26 cellular contexts compared by ENCODE assay signal in genomic region chr17:1496814-1497325, GRCh38.
"Had no signal": no experiment of that assay in that cellular context is flagged by ENCODE, and none has a peak within 500 bp of the region (broad histone marks: within the 10 kb centered on the region; RNA-seq: fewer than 3 reads in every experiment).

No MANE protein-coding gene starts in this region.

- ATAC-seq: activated T-cell treated with anti-CD3 and anti-CD28 coated beads, Interleukin-2, amount 50 U/mL, for 4 hours; effector memory CD8-positive, alpha-beta T cell; esophagus mucosa; left lobe of liver; natural killer cell treated with Interleukin-12 subunit alpha and Interleukin-12 subunit beta and Interleukin-15 and Interleukin-18, amount 100 ng/mL, for 72 hours; stimulated activated effector memory CD8-positive, alpha-beta T cell treated with anti-CD3 and anti-CD28 coated beads, Interleukin-12 subunit alpha, Interleukin-12 subunit beta, amount 100 ng/mL, for 72 hours; stimulated activated naive CD8-positive, alpha-beta T cell treated with anti-CD3 and anti-CD28 coated beads, Interleukin-15, amount 100 ng/mL, for 72 hours had no signal

- FAIRE-seq: astrocyte, colon, endothelial cell of umbilical vein, frontal cortex, keratinocyte, small intestine had no signal

- DNase-seq: activated B cell treated with CpG ODN at 0.5 μM for 24 hours; activated CD4-positive, alpha-beta T cell treated with anti-CD3 and anti-CD28 coated beads for 4 hours; activated CD4-positive, alpha-beta T cell treated with anti-CD3 and anti-CD28 coated beads, Interleukin-2, amount 50 U/mL, for 48 hours; activated CD8-positive, alpha-beta memory T cell treated with anti-CD3 and anti-CD28 coated beads, Interleukin-2, amount 50 U/mL, for 48 hours; activated naive CD4-positive, alpha-beta T cell treated with Interleukin-2 at 50 U/mL for 16 hours; activated naive CD8-positive, alpha-beta T cell treated with anti-CD3 and anti-CD28 coated beads for 36 hours; activated T-cell treated with anti-CD3 and anti-CD28 coated beads, Interleukin-2, amount 50 U/mL, for 4 hours; dorsolateral prefrontal cortex; effector memory CD8-positive, alpha-beta T cell; small intestine; stimulated activated CD4-positive, alpha-beta T cell treated with anti-CD3 and anti-CD28 coated beads, Interleukin-2, amount 100 ng/mL, for 24 hours; stimulated activated naive CD8-positive, alpha-beta T cell treated with anti-CD3 and anti-CD28 coated beads, Interleukin-15, amount 100 ng/mL, for 72 hours; T1000; trophoblast cell had no signal

- H3K36me3 ChIP-seq: ovary, prostate gland had no signal

- H3K27ac ChIP-seq: dorsolateral prefrontal cortex, neutrophil, ovary had no signal

- H3K27me3 ChIP-seq: dorsolateral prefrontal cortex, ovary had no signal

- H3K4me3 ChIP-seq: dorsolateral prefrontal cortex, ovary, prostate gland had no signal

- H3K9me3 ChIP-seq: neutrophil, ovary, prostate gland had no signal
